In the genomic region with DNA sequence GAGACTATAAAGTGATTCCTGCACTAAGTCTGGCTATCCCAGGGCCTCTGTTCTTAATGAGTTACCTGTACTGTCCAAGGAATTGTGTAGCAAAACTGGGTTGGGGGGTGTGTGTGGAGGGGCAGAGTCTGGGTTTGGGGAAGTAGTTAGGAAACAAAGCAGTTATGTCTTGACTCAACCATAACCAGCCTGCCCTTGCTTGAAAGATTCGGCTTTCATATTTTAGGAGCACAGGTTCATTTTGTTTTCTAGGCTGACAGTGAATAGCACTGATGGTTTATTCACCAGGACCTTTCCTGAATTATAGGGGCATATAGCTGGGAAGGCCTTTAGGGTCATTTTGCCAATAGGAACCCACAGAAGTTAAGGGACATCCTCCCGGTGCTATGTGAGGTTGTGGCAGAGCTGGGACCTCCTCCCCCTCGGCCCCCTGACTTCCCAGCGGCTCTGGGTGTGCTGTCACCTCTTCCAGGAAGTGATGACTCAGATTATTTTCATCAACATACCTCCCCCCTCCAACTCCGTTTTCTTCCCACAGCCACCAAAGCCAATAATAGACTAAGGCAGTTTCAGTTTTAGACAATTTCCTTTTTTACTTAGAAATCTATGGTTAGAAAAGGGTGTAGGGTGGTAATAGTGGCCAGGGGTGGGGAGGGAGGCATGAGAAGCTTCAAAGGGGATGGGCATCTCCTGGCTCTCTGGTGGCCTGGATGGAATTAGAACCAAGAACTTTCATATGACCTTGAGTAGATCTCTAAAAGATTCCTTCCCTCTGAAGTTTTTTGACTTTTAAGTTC, we compare ENCODE assay signal across 1 cellular context.
A peak's percentile ranks its signal among the peaks of the same experiment; 100 is the strongest.
TF ChIP-seq lines count a peak whose summit lies in the region.

No MANE protein-coding gene starts in this region.

TF ChIP-seq in liver, 16 proteins besides CTCF, POLR2A, EP300 and RAD21 (continued from another document):
- TF ChIP-seq, protein P1, sequence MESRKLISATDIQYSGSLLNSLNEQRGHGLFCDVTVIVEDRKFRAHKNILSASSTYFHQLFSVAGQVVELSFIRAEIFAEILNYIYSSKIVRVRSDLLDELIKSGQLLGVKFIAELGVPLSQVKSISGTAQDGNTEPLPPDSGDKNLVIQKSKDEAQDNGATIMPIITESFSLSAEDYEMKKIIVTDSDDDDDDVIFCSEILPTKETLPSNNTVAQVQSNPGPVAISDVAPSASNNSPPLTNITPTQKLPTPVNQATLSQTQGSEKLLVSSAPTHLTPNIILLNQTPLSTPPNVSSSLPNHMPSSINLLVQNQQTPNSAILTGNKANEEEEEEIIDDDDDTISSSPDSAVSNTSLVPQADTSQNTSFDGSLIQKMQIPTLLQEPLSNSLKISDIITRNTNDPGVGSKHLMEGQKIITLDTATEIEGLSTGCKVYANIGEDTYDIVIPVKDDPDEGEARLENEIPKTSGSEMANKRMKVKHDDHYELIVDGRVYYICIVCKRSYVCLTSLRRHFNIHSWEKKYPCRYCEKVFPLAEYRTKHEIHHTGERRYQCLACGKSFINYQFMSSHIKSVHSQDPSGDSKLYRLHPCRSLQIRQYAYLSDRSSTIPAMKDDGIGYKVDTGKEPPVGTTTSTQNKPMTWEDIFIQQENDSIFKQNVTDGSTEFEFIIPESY (IDR thresholded peaks at IDR 0.05) = no peak
- peak; percentile 59 to 71 for TF ChIP-seq JUND (IDR thresholded peaks at IDR 0.05)
- TF ChIP-seq, protein P2, sequence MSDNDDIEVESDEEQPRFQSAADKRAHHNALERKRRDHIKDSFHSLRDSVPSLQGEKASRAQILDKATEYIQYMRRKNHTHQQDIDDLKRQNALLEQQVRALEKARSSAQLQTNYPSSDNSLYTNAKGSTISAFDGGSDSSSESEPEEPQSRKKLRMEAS (IDR thresholded peaks at IDR 0.05) = peak; percentile 23
- TF ChIP-seq EGR1 (IDR thresholded peaks at IDR 0.05; ENCODE audit: low read depth in 2 of 2) = no peak
- TF ChIP-seq SP1 (IDR thresholded peaks at IDR 0.05) = peak; percentile 21
- peak in 1 of 2 donors; percentile 14 for TF ChIP-seq RXRA (IDR thresholded peaks at IDR 0.05)
